Comparison of ENCODE assay signal across 8 cellular contexts in the genomic region with DNA sequence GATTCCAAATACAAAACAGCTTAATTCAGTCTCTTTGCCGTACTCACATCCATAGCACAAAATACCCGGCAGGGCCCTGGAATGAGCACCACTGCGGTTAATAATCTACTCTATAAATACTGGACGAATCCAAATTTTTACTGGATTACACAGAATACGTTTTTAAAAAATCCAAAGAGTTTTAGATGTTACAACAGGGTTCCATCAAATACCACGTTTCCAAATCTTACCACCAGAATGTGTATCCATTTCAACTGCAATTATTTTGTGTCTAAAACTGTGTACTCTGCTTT. TPM values are rescaled to one million over a fixed set of nuclear protein-coding genes. Genes with fewer than 3 reads are reported as not detected.
DNase-seq lines count a peak whose midpoint lies in the region; ATAC-seq and TF ChIP-seq lines count a peak whose summit lies in the region.

No MANE protein-coding gene starts in this region.

- no peaks in the 10 kb centered on the region for H3K27me3 Mint-ChIP-seq in activated CD8-positive, alpha-beta memory T cell treated with anti-CD3 and anti-CD28 coated beads, Interleukin-2, amount 10 ng/mL, durations not matched to agents 7 days and 5 days
- peaks cover 4% of the 10 kb centered on the region for H3K27me3 Mint-ChIP-seq in T-helper 2 cell treated with Interferon-gamma antibody and Interleukin-4, amounts not matched to agents 5 μg/mL and 100 μg/mL, for 36 hours (ENCODE audit: low read depth)

- TF ChIP-seq EP300 in sigmoid colon (IDR thresholded peaks at IDR 0.05): no peak

- no peak for DNase-seq in activated CD8-positive, alpha-beta memory T cell treated with anti-CD3 and anti-CD28 coated beads, Interleukin-2, amount 10 ng/mL, durations not matched to agents 7 days and 5 days
- no peak for DNase-seq in activated CD8-positive, alpha-beta memory T cell treated with anti-CD3 and anti-CD28 coated beads for 24 hours
- DNase-seq in T-helper 2 cell treated with Interferon-gamma antibody and Interleukin-4, amounts not matched to agents 5 μg/mL and 100 μg/mL, for 36 hours (ENCODE audit: low spot score): no peak
- peak in 1 of 2 donors; percentile 7 for DNase-seq in foreskin keratinocyte
- no peak for DNase-seq in sigmoid colon
- DNase-seq in posterior cingulate gyrus: no peak
- no peak for DNase-seq in RPMI8226

- WGBS in sigmoid colon, 2 donors: 1 to 3% methylated on average over 6 of the region's 6 CpGs

- CTCF ChIA-PET in activated CD8-positive, alpha-beta memory T cell treated with anti-CD3 and anti-CD28 coated beads, Interleukin-2, amount 10 ng/mL, durations not matched to agents 7 days and 5 days (lab: Charles Lee): interaction anchor here (1.0 to 1.8 kb wide), 4 partner anchors 28 to 203 kb away, joined by 3 to 10 read pairs (median 4); partner anchors contain the start of gene ANKRD10

- H3K36me3 ChIP-seq in sigmoid colon: no peaks in the 10 kb centered on the region

- no peaks in the 10 kb centered on the region for H3K9me3 Mint-ChIP-seq in activated CD8-positive, alpha-beta memory T cell treated with anti-CD3 and anti-CD28 coated beads, Interleukin-2, amount 10 ng/mL, durations not matched to agents 7 days and 5 days (ENCODE audit: low read depth)
- no peaks in the 10 kb centered on the region for H3K9me3 Mint-ChIP-seq in T-helper 2 cell treated with Interferon-gamma antibody and Interleukin-4, amounts not matched to agents 5 μg/mL and 100 μg/mL, for 36 hours

- H3K27ac ChIP-seq in foreskin keratinocyte: peak overlapping the region; percentile 75
- H3K27ac ChIP-seq in sigmoid colon: peak overlapping the region; percentile 96 to 100 (median 100)

- no peaks in the 10 kb centered on the region for H3K27me3 ChIP-seq in foreskin keratinocyte
- H3K27me3 ChIP-seq in sigmoid colon: no peaks in the 10 kb centered on the region

- ATAC-seq in activated CD8-positive, alpha-beta memory T cell treated with anti-CD3 and anti-CD28 coated beads, Interleukin-2, amount 10 ng/mL, durations not matched to agents 7 days and 5 days: no peak
- no peak for ATAC-seq in foreskin keratinocyte
- ATAC-seq in HG03521 (IDR thresholded peaks at IDR 0.05; ENCODE audit: unreplicated experiment): no peak

- no peaks in the 10 kb centered on the region for H3K9me3 ChIP-seq in sigmoid colon

- H3K4me1 Mint-ChIP-seq in activated CD8-positive, alpha-beta memory T cell treated with anti-CD3 and anti-CD28 coated beads, Interleukin-2, amount 10 ng/mL, durations not matched to agents 7 days and 5 days: peaks cover 23% of the 10 kb centered on the region
- H3K4me1 Mint-ChIP-seq in T-helper 2 cell treated with Interferon-gamma antibody and Interleukin-4, amounts not matched to agents 5 μg/mL and 100 μg/mL, for 36 hours (ENCODE audit: low read depth): peaks cover 13% of the 10 kb centered on the region

- TF ChIP-seq POLR2A in sigmoid colon (IDR thresholded peaks at IDR 0.05): no peak

- H3K4me1 ChIP-seq in foreskin keratinocyte: peaks cover 3% of the 10 kb centered on the region
- H3K4me1 ChIP-seq in sigmoid colon: peaks cover 0 to 21% (median 17%) of the 10 kb centered on the region in 4 donors

- peak overlapping the region; percentile 98 for H3K27ac Mint-ChIP-seq in activated CD8-positive, alpha-beta memory T cell treated with anti-CD3 and anti-CD28 coated beads, Interleukin-2, amount 10 ng/mL, durations not matched to agents 7 days and 5 days
- H3K27ac Mint-ChIP-seq in T-helper 2 cell treated with Interferon-gamma antibody and Interleukin-4, amounts not matched to agents 5 μg/mL and 100 μg/mL, for 36 hours: peak overlapping the region; percentile 100

- H3K4me3 ChIP-seq in sigmoid colon: peak overlapping the region; percentile 75 to 97 (median 88)

- no peaks in the 10 kb centered on the region for H3K36me3 Mint-ChIP-seq in activated CD8-positive, alpha-beta memory T cell treated with anti-CD3 and anti-CD28 coated beads, Interleukin-2, amount 10 ng/mL, durations not matched to agents 7 days and 5 days
- no peaks in the 10 kb centered on the region for H3K36me3 Mint-ChIP-seq in T-helper 2 cell treated with Interferon-gamma antibody and Interleukin-4, amounts not matched to agents 5 μg/mL and 100 μg/mL, for 36 hours (ENCODE audit: low read depth)

- peak overlapping the region; percentile 90 for H3K4me3 Mint-ChIP-seq in activated CD8-positive, alpha-beta memory T cell treated with anti-CD3 and anti-CD28 coated beads, Interleukin-2, amount 10 ng/mL, durations not matched to agents 7 days and 5 days
- H3K4me3 Mint-ChIP-seq in T-helper 2 cell treated with Interferon-gamma antibody and Interleukin-4, amounts not matched to agents 5 μg/mL and 100 μg/mL, for 36 hours: peak overlapping the region; percentile 96

- TF ChIP-seq CTCF in foreskin keratinocyte (conservative IDR thresholded peaks at IDR 0.05) (no peak), sigmoid colon (IDR thresholded peaks at IDR 0.05) (no peak)

- intact Hi-C loops in sigmoid colon (cut with DNase I) (loop anchor here (10.0 kb wide), 3 partner anchors 257 to 503 kb away; no protein-coding TSS in a partner anchor), posterior cingulate gyrus (cut with DNase I) (no loop called here)

RNA-seq across cellular contexts. Expression of gene ING1, which starts 1.8 kb away (rescaled TPM):
- 10 to 100 TPM; 15.3 to 21.6 TPM for total RNA-seq in activated CD8-positive, alpha-beta memory T cell treated with anti-CD3 and anti-CD28 coated beads, Interleukin-2, amount 10 ng/mL, durations not matched to agents 7 days and 5 days
- total RNA-seq in foreskin keratinocyte (9.2 and 13.0 TPM in 2 replicates), sigmoid colon (10 to 100 TPM; 16.8 to 24.0 (median 21.9) TPM)
- polyA plus RNA-seq in foreskin keratinocyte (8.0 and 10.8 TPM in 2 replicates), sigmoid colon (10 to 100 TPM; 11.3 to 16.2 (median 15.4) TPM)

RNA-seq across cellular contexts. Expression of gene CARS2, which starts 5.8 kb away (rescaled TPM):
- 10 to 100 TPM; 72.0 to 75.9 TPM for total RNA-seq in activated CD8-positive, alpha-beta memory T cell treated with anti-CD3 and anti-CD28 coated beads, Interleukin-2, amount 10 ng/mL, durations not matched to agents 7 days and 5 days
- 61.9 and 62.0 TPM in 2 replicates for total RNA-seq in foreskin keratinocyte
- polyA plus RNA-seq in foreskin keratinocyte: 64.0 and 66.5 TPM in 2 replicates
- 10 to 100 TPM; 44.1 to 77.5 (median 46.7) TPM for total RNA-seq in sigmoid colon
- 10 to 100 TPM; 35.4 to 75.9 (median 36.6) TPM for polyA plus RNA-seq in sigmoid colon
